In genomic region chr9:118305371-118305770, GRCh38 we compare ENCODE assay signal across 23 cellular contexts.
"Had no signal": no experiment of that assay in that cellular context is flagged by ENCODE, and none has a peak within 500 bp of the region (broad histone marks: within the 10 kb centered on the region; RNA-seq: fewer than 3 reads in every experiment).

No MANE protein-coding gene starts in this region.

- ATAC-seq: gastrocnemius medialis; heart left ventricle; mucosa of descending colon; naive thymus-derived CD4-positive, alpha-beta T cell; stimulated activated naive B cell treated with anti-CD40 and anti-IgM and Interleukin-4, amounts not matched to agents 10 μg/mL and 1 μg/mL and 100 μg/mL, for 72 hours had no signal

- FAIRE-seq: astrocyte, islet of Langerhans, urothelium cell line had no signal

- DNase-seq: activated CD4-positive, alpha-beta T cell treated with anti-CD3 and anti-CD28 coated beads for 1 hour; activated CD4-positive, alpha-beta T cell treated with anti-CD3 and anti-CD28 coated beads, Interleukin-2, amount 50 U/mL, for 1 hour; activated CD8-positive, alpha-beta memory T cell treated with anti-CD3 and anti-CD28 coated beads for 24 hours; activated CD8-positive, alpha-beta memory T cell treated with anti-CD3 and anti-CD28 coated beads, Interleukin-2, amount 50 U/mL, for 4 hours; activated naive CD4-positive, alpha-beta T cell; activated T-cell treated with anti-CD3 and anti-CD28 coated beads, Interleukin-2, amount 50 U/mL, for 24 hours; central memory CD4-positive, alpha-beta T cell; cortex of kidney; endodermal cell; esophagus squamous epithelium; gastrocnemius medialis; heart left ventricle; mesenchymal stem cell; mucosa of descending colon; naive thymus-derived CD4-positive, alpha-beta T cell; sigmoid colon; stimulated activated CD4-positive, alpha-beta T cell treated with anti-CD3 and anti-CD28 coated beads, Interleukin-15, amount 100 ng/mL, for 24 hours; stimulated activated CD8-positive, alpha-beta memory T cell treated with anti-CD3 and anti-CD28 coated beads, Interleukin-4, amount 100 ng/mL, for 48 hours; stimulated activated naive B cell treated with anti-CD40 and anti-IgM and Interleukin-4, amounts not matched to agents 10 μg/mL and 1 μg/mL and 100 μg/mL, for 72 hours; transverse colon had no signal
